Comparison of ENCODE assay signal across 2 cellular contexts in the genomic region with DNA sequence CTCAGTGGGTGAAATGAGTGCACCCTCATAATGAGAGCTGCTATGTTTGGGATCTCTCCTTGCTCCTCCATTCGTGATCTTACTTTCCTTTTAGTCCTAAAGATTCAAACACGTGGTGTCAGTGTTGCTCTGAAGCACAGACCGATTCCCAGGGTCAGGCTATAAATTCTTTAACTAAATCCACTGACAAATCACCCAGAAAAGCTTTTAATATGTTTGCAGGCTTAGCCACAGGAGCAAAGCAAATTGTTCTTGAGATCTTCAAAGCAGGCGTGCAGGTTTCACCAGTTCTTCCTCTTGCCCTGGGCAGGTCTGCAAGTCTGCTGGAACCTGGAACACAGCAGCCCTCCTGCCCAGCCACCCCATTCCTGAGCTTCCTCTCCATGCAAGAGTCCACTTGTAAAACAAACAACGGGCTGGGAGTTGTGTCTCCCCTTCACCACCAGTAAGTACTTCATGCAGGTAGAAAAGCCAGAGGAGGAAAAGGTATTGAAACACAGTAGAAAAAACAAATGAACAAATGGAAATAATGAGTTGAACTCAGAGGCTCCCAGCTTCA.
A peak's percentile ranks its signal among the peaks of the same experiment; 100 is the strongest.
TF ChIP-seq lines count a peak whose summit lies in the region.

No MANE protein-coding gene starts in this region.

TF ChIP-seq in HCT116, 20 proteins besides CTCF, POLR2A, EP300 and RAD21 (continued from another document):
- TF ChIP-seq, protein P1, sequence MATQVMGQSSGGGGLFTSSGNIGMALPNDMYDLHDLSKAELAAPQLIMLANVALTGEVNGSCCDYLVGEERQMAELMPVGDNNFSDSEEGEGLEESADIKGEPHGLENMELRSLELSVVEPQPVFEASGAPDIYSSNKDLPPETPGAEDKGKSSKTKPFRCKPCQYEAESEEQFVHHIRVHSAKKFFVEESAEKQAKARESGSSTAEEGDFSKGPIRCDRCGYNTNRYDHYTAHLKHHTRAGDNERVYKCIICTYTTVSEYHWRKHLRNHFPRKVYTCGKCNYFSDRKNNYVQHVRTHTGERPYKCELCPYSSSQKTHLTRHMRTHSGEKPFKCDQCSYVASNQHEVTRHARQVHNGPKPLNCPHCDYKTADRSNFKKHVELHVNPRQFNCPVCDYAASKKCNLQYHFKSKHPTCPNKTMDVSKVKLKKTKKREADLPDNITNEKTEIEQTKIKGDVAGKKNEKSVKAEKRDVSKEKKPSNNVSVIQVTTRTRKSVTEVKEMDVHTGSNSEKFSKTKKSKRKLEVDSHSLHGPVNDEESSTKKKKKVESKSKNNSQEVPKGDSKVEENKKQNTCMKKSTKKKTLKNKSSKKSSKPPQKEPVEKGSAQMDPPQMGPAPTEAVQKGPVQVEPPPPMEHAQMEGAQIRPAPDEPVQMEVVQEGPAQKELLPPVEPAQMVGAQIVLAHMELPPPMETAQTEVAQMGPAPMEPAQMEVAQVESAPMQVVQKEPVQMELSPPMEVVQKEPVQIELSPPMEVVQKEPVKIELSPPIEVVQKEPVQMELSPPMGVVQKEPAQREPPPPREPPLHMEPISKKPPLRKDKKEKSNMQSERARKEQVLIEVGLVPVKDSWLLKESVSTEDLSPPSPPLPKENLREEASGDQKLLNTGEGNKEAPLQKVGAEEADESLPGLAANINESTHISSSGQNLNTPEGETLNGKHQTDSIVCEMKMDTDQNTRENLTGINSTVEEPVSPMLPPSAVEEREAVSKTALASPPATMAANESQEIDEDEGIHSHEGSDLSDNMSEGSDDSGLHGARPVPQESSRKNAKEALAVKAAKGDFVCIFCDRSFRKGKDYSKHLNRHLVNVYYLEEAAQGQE (IDR thresholded peaks at IDR 0.05; ENCODE audit: low read depth) = no peak
- TF ChIP-seq SIN3A (IDR thresholded peaks at IDR 0.05; ENCODE audit: low read depth) (no peak), CEBPB (IDR thresholded peaks at IDR 0.05; ENCODE audit: low read depth) (no peak), ZNF274 (IDR thresholded peaks at IDR 0.05; ENCODE audit: low read depth, low read length) (no peak), SP1 (IDR thresholded peaks at IDR 0.05; ENCODE audit: low read depth) (no peak), CBX3 (IDR thresholded peaks at IDR 0.05; ENCODE audit: low read depth) (no peak), FOSL1 (IDR thresholded peaks at IDR 0.05; ENCODE audit: low read depth) (no peak), ELF1 (IDR thresholded peaks at IDR 0.05; ENCODE audit: borderline replicate concordance, low read depth) (no peak), YY1 (IDR thresholded peaks at IDR 0.05; ENCODE audit: extremely low read depth, insufficient replicate concordance, low read depth, low read length) (no peak), POLR2AphosphoS5 (IDR thresholded peaks at IDR 0.05; ENCODE audit: low read depth, low read length) (no peak)
- TF ChIP-seq, protein P2, sequence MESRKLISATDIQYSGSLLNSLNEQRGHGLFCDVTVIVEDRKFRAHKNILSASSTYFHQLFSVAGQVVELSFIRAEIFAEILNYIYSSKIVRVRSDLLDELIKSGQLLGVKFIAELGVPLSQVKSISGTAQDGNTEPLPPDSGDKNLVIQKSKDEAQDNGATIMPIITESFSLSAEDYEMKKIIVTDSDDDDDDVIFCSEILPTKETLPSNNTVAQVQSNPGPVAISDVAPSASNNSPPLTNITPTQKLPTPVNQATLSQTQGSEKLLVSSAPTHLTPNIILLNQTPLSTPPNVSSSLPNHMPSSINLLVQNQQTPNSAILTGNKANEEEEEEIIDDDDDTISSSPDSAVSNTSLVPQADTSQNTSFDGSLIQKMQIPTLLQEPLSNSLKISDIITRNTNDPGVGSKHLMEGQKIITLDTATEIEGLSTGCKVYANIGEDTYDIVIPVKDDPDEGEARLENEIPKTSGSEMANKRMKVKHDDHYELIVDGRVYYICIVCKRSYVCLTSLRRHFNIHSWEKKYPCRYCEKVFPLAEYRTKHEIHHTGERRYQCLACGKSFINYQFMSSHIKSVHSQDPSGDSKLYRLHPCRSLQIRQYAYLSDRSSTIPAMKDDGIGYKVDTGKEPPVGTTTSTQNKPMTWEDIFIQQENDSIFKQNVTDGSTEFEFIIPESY (IDR thresholded peaks at IDR 0.05; ENCODE audit: extremely low read depth, insufficient replicate concordance, low read length) = no peak
- TF ChIP-seq, protein P3, sequence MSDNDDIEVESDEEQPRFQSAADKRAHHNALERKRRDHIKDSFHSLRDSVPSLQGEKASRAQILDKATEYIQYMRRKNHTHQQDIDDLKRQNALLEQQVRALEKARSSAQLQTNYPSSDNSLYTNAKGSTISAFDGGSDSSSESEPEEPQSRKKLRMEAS (IDR thresholded peaks at IDR 0.05) = no peak

TF ChIP-seq in K562, 482 proteins besides CTCF, POLR2A, EP300 and RAD21 (continued from another document):
- TF ChIP-seq, protein P4, sequence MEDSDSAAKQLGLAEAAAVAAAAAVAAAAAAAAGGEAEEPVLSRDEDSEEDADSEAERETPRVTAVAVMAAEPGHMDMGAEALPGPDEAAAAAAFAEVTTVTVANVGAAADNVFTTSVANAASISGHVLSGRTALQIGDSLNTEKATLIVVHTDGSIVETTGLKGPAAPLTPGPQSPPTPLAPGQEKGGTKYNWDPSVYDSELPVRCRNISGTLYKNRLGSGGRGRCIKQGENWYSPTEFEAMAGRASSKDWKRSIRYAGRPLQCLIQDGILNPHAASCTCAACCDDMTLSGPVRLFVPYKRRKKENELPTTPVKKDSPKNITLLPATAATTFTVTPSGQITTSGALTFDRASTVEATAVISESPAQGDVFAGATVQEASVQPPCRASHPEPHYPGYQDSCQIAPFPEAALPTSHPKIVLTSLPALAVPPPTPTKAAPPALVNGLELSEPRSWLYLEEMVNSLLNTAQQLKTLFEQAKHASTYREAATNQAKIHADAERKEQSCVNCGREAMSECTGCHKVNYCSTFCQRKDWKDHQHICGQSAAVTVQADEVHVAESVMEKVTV (CRISPR knock-in tag; IDR thresholded peaks at IDR 0.05) = peak; percentile 43; the same call in 1 of the 2 replicates
- TF ChIP-seq, protein P5, sequence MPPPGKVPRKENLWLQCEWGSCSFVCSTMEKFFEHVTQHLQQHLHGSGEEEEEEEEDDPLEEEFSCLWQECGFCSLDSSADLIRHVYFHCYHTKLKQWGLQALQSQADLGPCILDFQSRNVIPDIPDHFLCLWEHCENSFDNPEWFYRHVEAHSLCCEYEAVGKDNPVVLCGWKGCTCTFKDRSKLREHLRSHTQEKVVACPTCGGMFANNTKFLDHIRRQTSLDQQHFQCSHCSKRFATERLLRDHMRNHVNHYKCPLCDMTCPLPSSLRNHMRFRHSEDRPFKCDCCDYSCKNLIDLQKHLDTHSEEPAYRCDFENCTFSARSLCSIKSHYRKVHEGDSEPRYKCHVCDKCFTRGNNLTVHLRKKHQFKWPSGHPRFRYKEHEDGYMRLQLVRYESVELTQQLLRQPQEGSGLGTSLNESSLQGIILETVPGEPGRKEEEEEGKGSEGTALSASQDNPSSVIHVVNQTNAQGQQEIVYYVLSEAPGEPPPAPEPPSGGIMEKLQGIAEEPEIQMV (tag; conservative IDR thresholded peaks at IDR 0.05; ENCODE audit: low read depth) = no peak
- TF ChIP-seq ZNF146 (CRISPR knock-in tag; IDR thresholded peaks at IDR 0.05; ENCODE audit: unreplicated experiment) (no peak), ZNF766 (CRISPR knock-in tag; conservative IDR thresholded peaks at IDR 0.05) (no peak), MEIS2 (IDR thresholded peaks at IDR 0.05; ENCODE audit: partially characterized antibody) (peak; percentile 41), DIDO1 (tag; IDR thresholded peaks at IDR 0.05; ENCODE audit: low read depth) (no peak), NCOA4 (IDR thresholded peaks at IDR 0.05; ENCODE audit: partially characterized antibody) (no peak), RBFOX2 (IDR thresholded peaks at IDR 0.05; ENCODE audit: low read depth, low read length) (no peak), RFX7 (CRISPR knock-in tag; IDR thresholded peaks at IDR 0.05) (no peak), SMARCE1 (IDR thresholded peaks at IDR 0.05) (no peak), ESRRA (IDR thresholded peaks at IDR 0.05; ENCODE audit: borderline replicate concordance, low read depth) (no peak), ZNF57 (CRISPR knock-in tag; IDR thresholded peaks at IDR 0.05) (no peak), STAG1 (CRISPR knock-in tag; IDR thresholded peaks at IDR 0.05; ENCODE audit: borderline replicate concordance) (0 out of 2 replicates have a peak, but pooled peaks have one; percentile 11), ZNF133 (CRISPR knock-in tag; IDR thresholded peaks at IDR 0.05) (no peak)
- TF ChIP-seq, protein P6, sequence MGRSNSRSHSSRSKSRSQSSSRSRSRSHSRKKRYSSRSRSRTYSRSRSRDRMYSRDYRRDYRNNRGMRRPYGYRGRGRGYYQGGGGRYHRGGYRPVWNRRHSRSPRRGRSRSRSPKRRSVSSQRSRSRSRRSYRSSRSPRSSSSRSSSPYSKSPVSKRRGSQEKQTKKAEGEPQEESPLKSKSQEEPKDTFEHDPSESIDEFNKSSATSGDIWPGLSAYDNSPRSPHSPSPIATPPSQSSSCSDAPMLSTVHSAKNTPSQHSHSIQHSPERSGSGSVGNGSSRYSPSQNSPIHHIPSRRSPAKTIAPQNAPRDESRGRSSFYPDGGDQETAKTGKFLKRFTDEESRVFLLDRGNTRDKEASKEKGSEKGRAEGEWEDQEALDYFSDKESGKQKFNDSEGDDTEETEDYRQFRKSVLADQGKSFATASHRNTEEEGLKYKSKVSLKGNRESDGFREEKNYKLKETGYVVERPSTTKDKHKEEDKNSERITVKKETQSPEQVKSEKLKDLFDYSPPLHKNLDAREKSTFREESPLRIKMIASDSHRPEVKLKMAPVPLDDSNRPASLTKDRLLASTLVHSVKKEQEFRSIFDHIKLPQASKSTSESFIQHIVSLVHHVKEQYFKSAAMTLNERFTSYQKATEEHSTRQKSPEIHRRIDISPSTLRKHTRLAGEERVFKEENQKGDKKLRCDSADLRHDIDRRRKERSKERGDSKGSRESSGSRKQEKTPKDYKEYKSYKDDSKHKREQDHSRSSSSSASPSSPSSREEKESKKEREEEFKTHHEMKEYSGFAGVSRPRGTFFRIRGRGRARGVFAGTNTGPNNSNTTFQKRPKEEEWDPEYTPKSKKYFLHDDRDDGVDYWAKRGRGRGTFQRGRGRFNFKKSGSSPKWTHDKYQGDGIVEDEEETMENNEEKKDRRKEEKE (IDR thresholded peaks at IDR 0.05; ENCODE audit: borderline replicate concordance in 1 of 2, control insufficient read depth in 1 of 2, low read depth in 2 of 2, low read length in 1 of 2) = no peak
- TF ChIP-seq, protein P7, sequence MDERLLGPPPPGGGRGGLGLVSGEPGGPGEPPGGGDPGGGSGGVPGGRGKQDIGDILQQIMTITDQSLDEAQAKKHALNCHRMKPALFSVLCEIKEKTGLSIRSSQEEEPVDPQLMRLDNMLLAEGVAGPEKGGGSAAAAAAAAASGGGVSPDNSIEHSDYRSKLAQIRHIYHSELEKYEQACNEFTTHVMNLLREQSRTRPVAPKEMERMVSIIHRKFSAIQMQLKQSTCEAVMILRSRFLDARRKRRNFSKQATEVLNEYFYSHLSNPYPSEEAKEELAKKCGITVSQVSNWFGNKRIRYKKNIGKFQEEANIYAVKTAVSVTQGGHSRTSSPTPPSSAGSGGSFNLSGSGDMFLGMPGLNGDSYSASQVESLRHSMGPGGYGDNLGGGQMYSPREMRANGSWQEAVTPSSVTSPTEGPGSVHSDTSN (CRISPR knock-in tag; IDR thresholded peaks at IDR 0.05; ENCODE audit: low read depth) = no peak
- TF ChIP-seq, protein P7 (tag; conservative IDR thresholded peaks at IDR 0.05; ENCODE audit: low read depth) = 0 out of 2 replicates have a peak, but pooled peaks have one; percentile 28
- TF ChIP-seq, protein P8, sequence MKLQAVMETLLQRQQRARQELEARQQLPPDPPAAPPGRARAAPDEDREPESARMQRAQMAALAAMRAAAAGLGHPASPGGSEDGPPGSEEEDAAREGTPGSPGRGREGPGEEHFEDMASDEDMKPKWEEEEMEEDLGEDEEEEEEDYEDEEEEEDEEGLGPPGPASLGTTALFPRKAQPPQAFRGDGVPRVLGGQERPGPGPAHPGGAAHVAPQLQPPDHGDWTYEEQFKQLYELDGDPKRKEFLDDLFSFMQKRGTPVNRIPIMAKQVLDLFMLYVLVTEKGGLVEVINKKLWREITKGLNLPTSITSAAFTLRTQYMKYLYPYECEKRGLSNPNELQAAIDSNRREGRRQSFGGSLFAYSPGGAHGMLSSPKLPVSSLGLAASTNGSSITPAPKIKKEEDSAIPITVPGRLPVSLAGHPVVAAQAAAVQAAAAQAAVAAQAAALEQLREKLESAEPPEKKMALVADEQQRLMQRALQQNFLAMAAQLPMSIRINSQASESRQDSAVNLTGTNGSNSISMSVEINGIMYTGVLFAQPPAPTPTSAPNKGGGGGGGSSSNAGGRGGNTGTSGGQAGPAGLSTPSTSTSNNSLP (IDR thresholded peaks at IDR 0.05; ENCODE audit: borderline replicate concordance, low read depth, low read length) = no peak
TF ChIP-seq in K562: peak in this region for 4.
